ENCODE assay signal across 1 cellular context in genomic region chr7:139718859-139719258, GRCh38.
TF ChIP-seq lines count a peak whose summit lies in the region.

No MANE protein-coding gene starts in this region.

TF ChIP-seq in K562, 482 proteins besides CTCF, POLR2A, EP300 and RAD21 (continued from another document):
- TF ChIP-seq, protein P1, sequence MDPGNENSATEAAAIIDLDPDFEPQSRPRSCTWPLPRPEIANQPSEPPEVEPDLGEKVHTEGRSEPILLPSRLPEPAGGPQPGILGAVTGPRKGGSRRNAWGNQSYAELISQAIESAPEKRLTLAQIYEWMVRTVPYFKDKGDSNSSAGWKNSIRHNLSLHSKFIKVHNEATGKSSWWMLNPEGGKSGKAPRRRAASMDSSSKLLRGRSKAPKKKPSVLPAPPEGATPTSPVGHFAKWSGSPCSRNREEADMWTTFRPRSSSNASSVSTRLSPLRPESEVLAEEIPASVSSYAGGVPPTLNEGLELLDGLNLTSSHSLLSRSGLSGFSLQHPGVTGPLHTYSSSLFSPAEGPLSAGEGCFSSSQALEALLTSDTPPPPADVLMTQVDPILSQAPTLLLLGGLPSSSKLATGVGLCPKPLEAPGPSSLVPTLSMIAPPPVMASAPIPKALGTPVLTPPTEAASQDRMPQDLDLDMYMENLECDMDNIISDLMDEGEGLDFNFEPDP (CRISPR knock-in tag; IDR thresholded peaks at IDR 0.05) = no peak
- TF ChIP-seq WHSC1 (IDR thresholded peaks at IDR 0.05; ENCODE audit: low read length) = no peak
- TF ChIP-seq PCBP1 (IDR thresholded peaks at IDR 0.05; ENCODE audit: low read depth, low read length, poor library complexity, severe bottlenecking) = no peak
- TF ChIP-seq HMG20A (CRISPR knock-in tag; conservative IDR thresholded peaks at IDR 0.05) = no peak
- TF ChIP-seq CEBPG (CRISPR knock-in tag; IDR thresholded peaks at IDR 0.05) = no peak
- TF ChIP-seq CEBPG (tag; conservative IDR thresholded peaks at IDR 0.05 in 1 of 2, IDR thresholded peaks at IDR 0.05 in 1 of 2) = peak; percentile 29 to 37; a peak in 2 of 4 replicates
- peak; percentile 69 for TF ChIP-seq CTBP1 (IDR thresholded peaks at IDR 0.05; ENCODE audit: borderline replicate concordance)
- no peak for TF ChIP-seq CBX5 (IDR thresholded peaks at IDR 0.05; ENCODE audit: borderline replicate concordance, low read depth)
- peak; percentile 26; the same call in 1 of the 2 replicates for TF ChIP-seq SPI1 (IDR thresholded peaks at IDR 0.05; ENCODE audit: borderline replicate concordance, low read depth, low read length)
- 0 out of 2 replicates have a peak, but pooled peaks have one; percentile 16 for TF ChIP-seq CEBPB (tag; IDR thresholded peaks at IDR 0.05)
- TF ChIP-seq, protein P2, sequence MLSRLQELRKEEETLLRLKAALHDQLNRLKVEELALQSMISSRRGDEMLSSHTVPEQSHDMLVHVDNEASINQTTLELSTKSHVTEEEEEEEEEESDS (CRISPR knock-in tag; IDR thresholded peaks at IDR 0.05) = no peak
TF ChIP-seq in K562: peak in this region for 4.
